In genomic region chr14:97408503-97408902, GRCh38 we compare ENCODE assay signal across 25 cellular contexts.
DNase-seq lines count a peak whose midpoint lies in the region; ATAC-seq and TF ChIP-seq lines count a peak whose summit lies in the region.
"Had no signal": no experiment of that assay in that cellular context is flagged by ENCODE, and none has a peak within 500 bp of the region (broad histone marks: within the 10 kb centered on the region; RNA-seq: fewer than 3 reads in every experiment).

No MANE protein-coding gene starts in this region.

- POLR2A ChIA-PET in activated CD4-positive, alpha-beta T cell treated with anti-CD3 and anti-CD28 coated beads, Interleukin-2, amount 10 ng/mL, durations not matched to agents 7 days and 5 days (lab: Charles Lee) = interaction anchor here (0.5 to 0.7 kb wide), 2 partner anchors 49 to 729 kb away, joined by 3 read pairs; no protein-coding TSS in a partner anchor
- POLR2A ChIA-PET in CD4-positive, alpha-beta T cell (lab: Charles Lee) = interaction anchor here (0.7 to 1.0 kb wide), 3 partner anchors 26 to 763 kb away, joined by 3 read pairs; no protein-coding TSS in a partner anchor
- POLR2A ChIA-PET in T-cell (lab: Charles Lee) = interaction anchor here in 1 of 2 donors (0.7 kb wide), 3 partner anchors 194 to 1349 kb away, joined by 4 to 8 read pairs (median 4); no protein-coding TSS in a partner anchor

- H3K4me3 Mint-ChIP-seq in activated CD4-positive, alpha-beta T cell treated with anti-CD3 and anti-CD28 coated beads, Interleukin-2, amount 10 ng/mL, durations not matched to agents 7 days and 5 days = peak overlapping the region; percentile 49
- H3K4me3 Mint-ChIP-seq in CD4-positive, alpha-beta T cell = peak overlapping the region; percentile 74
- peak overlapping the region; percentile 57 to 73 (median 65) for H3K4me3 Mint-ChIP-seq in T-cell
- peak overlapping the region; percentile 48 for H3K4me3 Mint-ChIP-seq in activated naive CD8-positive, alpha-beta T cell treated with anti-CD3 and anti-CD28 coated beads, Interleukin-2, amount 50 U/mL, for 24 hours
- H3K4me3 Mint-ChIP-seq: B cell; dendritic cell treated with granulocyte-macrophage colony-stimulating factor and Interleukin-4, amounts not matched to agents 40 ng/mL and 50 ng/mL, for 4 days; IgD-negative memory B cell had no signal

- H3K9me3 ChIP-seq in CD4-positive, alpha-beta T cell (ENCODE audit: control insufficient read depth, low read length) = no peaks in the 10 kb centered on the region
- H3K9me3 ChIP-seq: A549, gastrocnemius medialis, spleen, upper lobe of left lung had no signal

- no peak for TF ChIP-seq CTCF in CD4-positive, alpha-beta T cell (IDR thresholded peaks at IDR 0.05)
- TF ChIP-seq CTCF in foreskin keratinocyte (conservative IDR thresholded peaks at IDR 0.05) (no peak), GM10266 (IDR thresholded peaks at IDR 0.05; ENCODE audit: control insufficient read depth, insufficient read depth, low read depth, missing control alignments) (no peak)

- no peaks in the 10 kb centered on the region for H3K4me1 ChIP-seq in foreskin keratinocyte

- no peaks in the 10 kb centered on the region for H3K27me3 Mint-ChIP-seq in activated CD4-positive, alpha-beta T cell treated with anti-CD3 and anti-CD28 coated beads, Interleukin-2, amount 10 ng/mL, durations not matched to agents 7 days and 5 days
- no peaks in the 10 kb centered on the region for H3K27me3 Mint-ChIP-seq in CD4-positive, alpha-beta T cell
- H3K27me3 Mint-ChIP-seq in T-cell = peaks cover 2 to 4% of the 10 kb centered on the region in 2 donors
- H3K27me3 Mint-ChIP-seq in activated naive CD8-positive, alpha-beta T cell treated with anti-CD3 and anti-CD28 coated beads, Interleukin-2, amount 50 U/mL, for 24 hours = peaks cover 6% of the 10 kb centered on the region

- H3K4me1 Mint-ChIP-seq in activated CD4-positive, alpha-beta T cell treated with anti-CD3 and anti-CD28 coated beads, Interleukin-2, amount 10 ng/mL, durations not matched to agents 7 days and 5 days = peaks cover 4% of the 10 kb centered on the region
- H3K4me1 Mint-ChIP-seq in CD4-positive, alpha-beta T cell (ENCODE audit: low read depth) = peaks cover 30% of the 10 kb centered on the region
- peaks cover 4 to 33% (median 33%) of the 10 kb centered on the region in 3 donors for H3K4me1 Mint-ChIP-seq in T-cell
- H3K4me1 Mint-ChIP-seq in activated naive CD8-positive, alpha-beta T cell treated with anti-CD3 and anti-CD28 coated beads, Interleukin-2, amount 50 U/mL, for 24 hours = peaks cover 27% of the 10 kb centered on the region
- H3K4me1 Mint-ChIP-seq: B cell, IgD-negative memory B cell had no signal

- CTCF ChIA-PET in activated CD4-positive, alpha-beta T cell treated with anti-CD3 and anti-CD28 coated beads, Interleukin-2, amount 10 ng/mL, durations not matched to agents 7 days and 5 days (lab: Charles Lee) = no interaction called here
- CTCF ChIA-PET in CD4-positive, alpha-beta T cell (lab: Charles Lee) = interaction anchor here (0.7 kb wide), 2 partner anchors 71 to 684 kb away, joined by 3 read pairs; no protein-coding TSS in a partner anchor
- CTCF ChIA-PET in T-cell (lab: Charles Lee) = interaction anchor here in 1 of 2 donors (0.7 kb wide), 1 partner anchor 1781 kb away, joined by 5 read pairs; no protein-coding TSS in a partner anchor

- intact Hi-C loops in CD4-positive, alpha-beta T cell (cut with DNase I, micrococcal nuclease) = loop anchor here in 1 of 2 experiments (2.0 kb wide), 1 partner anchor 194 kb away; no protein-coding TSS in a partner anchor

- no peak for DNase-seq in activated CD4-positive, alpha-beta T cell treated with anti-CD3 and anti-CD28 coated beads, Interleukin-2, amount 10 ng/mL, durations not matched to agents 7 days and 5 days
- no peak for DNase-seq in activated CD4-positive, alpha-beta T cell treated with anti-CD3 and anti-CD28 coated beads for 1 hour
- no peak for DNase-seq in CD4-positive, alpha-beta T cell
- DNase-seq in T-cell = no peak
- no peak for DNase-seq in activated naive CD8-positive, alpha-beta T cell treated with anti-CD3 and anti-CD28 coated beads, Interleukin-2, amount 50 U/mL, for 24 hours
- no peak for DNase-seq in NCI-H2107 (lab: John Stamatoyannopoulos, UW)
- no peak for DNase-seq in foreskin keratinocyte
- DNase-seq in GM10266 (ENCODE audit: extremely low spot score) = no peak
- DNase-seq: activated gamma-delta T cell treated with Interleukin-2 at 50 U/mL for 16 hours, COR-L47, DMS53, gastrocnemius medialis, H7, NCI-H1048, NCI-H1694 treated with DMSO at 0.1 percent for 48 hours, NCI-H2171, NCI-H524, SHP77, spleen, substantia nigra, upper lobe of left lung had no signal

- ATAC-seq in CD4-positive, alpha-beta T cell (ENCODE audit: poor library complexity) = peak; percentile 44
- ATAC-seq in T-cell (replicated peaks in 1 of 4) (peak; percentile 43 to 62 (median 48)), foreskin keratinocyte (no peak)
- ATAC-seq in activated naive CD8-positive, alpha-beta T cell treated with anti-CD3 and anti-CD28 coated beads, Interleukin-2, amount 50 U/mL, for 24 hours = no peak
- ATAC-seq: gastrocnemius medialis had no signal

- peak overlapping the region; percentile 91 for H3K27ac Mint-ChIP-seq in activated CD4-positive, alpha-beta T cell treated with anti-CD3 and anti-CD28 coated beads, Interleukin-2, amount 10 ng/mL, durations not matched to agents 7 days and 5 days
- peak overlapping the region; percentile 80 for H3K27ac Mint-ChIP-seq in CD4-positive, alpha-beta T cell
- H3K27ac Mint-ChIP-seq in T-cell = peak overlapping the region; percentile 82 to 93
- peak overlapping the region; percentile 82 for H3K27ac Mint-ChIP-seq in activated naive CD8-positive, alpha-beta T cell treated with anti-CD3 and anti-CD28 coated beads, Interleukin-2, amount 50 U/mL, for 24 hours
- H3K27ac Mint-ChIP-seq: B cell; dendritic cell treated with granulocyte-macrophage colony-stimulating factor and Interleukin-4, amounts not matched to agents 40 ng/mL and 50 ng/mL, for 4 days had no signal

- peaks cover 1% of the 10 kb centered on the region for H3K36me3 Mint-ChIP-seq in activated CD4-positive, alpha-beta T cell treated with anti-CD3 and anti-CD28 coated beads, Interleukin-2, amount 10 ng/mL, durations not matched to agents 7 days and 5 days (ENCODE audit: low read depth)
- H3K36me3 Mint-ChIP-seq in CD4-positive, alpha-beta T cell (ENCODE audit: low read depth) = no peaks in the 10 kb centered on the region
- H3K36me3 Mint-ChIP-seq in T-cell = no peaks in the 10 kb centered on the region
- no peaks in the 10 kb centered on the region for H3K36me3 Mint-ChIP-seq in activated naive CD8-positive, alpha-beta T cell treated with anti-CD3 and anti-CD28 coated beads, Interleukin-2, amount 50 U/mL, for 24 hours (ENCODE audit: low read depth)
- H3K36me3 Mint-ChIP-seq: IgD-negative memory B cell had no signal

- no peaks in the 10 kb centered on the region for H3K9me3 Mint-ChIP-seq in activated CD4-positive, alpha-beta T cell treated with anti-CD3 and anti-CD28 coated beads, Interleukin-2, amount 10 ng/mL, durations not matched to agents 7 days and 5 days
- no peaks in the 10 kb centered on the region for H3K9me3 Mint-ChIP-seq in CD4-positive, alpha-beta T cell
- no peaks in the 10 kb centered on the region for H3K9me3 Mint-ChIP-seq in T-cell
- H3K9me3 Mint-ChIP-seq in activated naive CD8-positive, alpha-beta T cell treated with anti-CD3 and anti-CD28 coated beads, Interleukin-2, amount 50 U/mL, for 24 hours = no peaks in the 10 kb centered on the region
- H3K9me3 Mint-ChIP-seq: dendritic cell treated with granulocyte-macrophage colony-stimulating factor and Interleukin-4, amounts not matched to agents 40 ng/mL and 50 ng/mL, for 4 days had no signal

- H3K27ac ChIP-seq in CD4-positive, alpha-beta T cell (ENCODE audit: low read depth, low read length) = no peak overlapping the region
- H3K27ac ChIP-seq in foreskin keratinocyte = no peak overlapping the region
- H3K27ac ChIP-seq: A549, gastrocnemius medialis, upper lobe of left lung had no signal

- peaks cover 14% of the 10 kb centered on the region for H3K27me3 ChIP-seq in CD4-positive, alpha-beta T cell (ENCODE audit: control insufficient read depth, insufficient read depth, low read length)
- peaks cover 33% of the 10 kb centered on the region for H3K27me3 ChIP-seq in foreskin keratinocyte

Comparison
In these comparisons a context has a peak if more than half of its experiments do, and no peak if none do; other contexts are left out.
1. ATAC-seq: peak in CD4-positive, alpha-beta T cell (single experiment) and T-cell (4 of 4); none in activated naive CD8-positive, alpha-beta T cell treated with anti-CD3 and anti-CD28 coated beads, Interleukin-2, amount 50 U/mL, for 24 hours (single experiment) and foreskin keratinocyte (single experiment).
2. Peak in every context shown above with its lines, with median percentiles within 50 percentile points of each other: H3K27ac Mint-ChIP-seq and H3K4me3 Mint-ChIP-seq.